8 cellular contexts compared by ENCODE assay signal in the genomic region with DNA sequence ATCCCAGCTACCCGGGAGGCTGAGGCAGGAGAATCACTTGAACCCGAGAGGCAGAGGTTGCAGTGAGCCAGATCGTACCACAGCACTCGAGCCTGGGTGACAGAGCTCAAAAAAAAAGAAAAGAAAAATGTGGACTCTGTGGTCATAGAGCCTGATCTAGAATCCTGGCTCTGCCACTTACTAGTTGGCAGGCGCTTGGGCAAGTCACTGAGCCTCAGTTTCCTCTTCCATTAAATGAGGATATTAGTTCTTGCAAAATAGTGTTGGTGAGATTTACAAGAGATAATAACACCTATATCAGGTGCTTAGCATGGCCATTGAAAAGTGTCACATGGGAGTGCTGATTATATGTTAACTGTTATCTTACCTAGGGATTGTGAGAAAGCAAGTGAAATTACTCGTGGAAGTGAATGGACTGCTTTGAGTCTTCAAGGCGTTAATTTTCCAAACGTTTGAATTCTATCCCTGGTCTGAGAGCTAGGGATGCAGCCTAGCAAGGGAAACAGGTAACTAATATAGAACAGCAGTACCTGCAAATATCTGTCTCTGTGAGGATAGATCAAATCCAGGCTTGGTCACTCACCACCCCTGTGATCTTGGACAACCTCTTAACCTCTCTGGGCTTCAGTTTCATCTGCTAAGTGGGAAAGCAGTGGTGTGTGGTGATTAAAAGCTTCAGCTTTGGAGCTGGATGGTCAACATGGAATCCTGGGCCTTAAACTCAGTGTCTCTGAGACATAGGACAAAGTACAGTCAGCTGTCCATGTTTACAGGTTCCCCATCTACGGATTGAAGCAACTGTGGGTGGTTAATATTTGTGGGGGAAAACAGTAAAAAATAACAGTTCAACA. TPM values are rescaled to one million over a fixed set of nuclear protein-coding genes. Genes with fewer than 3 reads are reported as not detected.
DNase-seq lines count a peak whose midpoint lies in the region; ATAC-seq, FAIRE-seq and TF ChIP-seq lines count a peak whose summit lies in the region.

No MANE protein-coding gene starts in this region.

- H3K9me3 ChIP-seq in Loucy (ENCODE audit: insufficient read depth, low read depth, low read length) (no peaks in the 10 kb centered on the region), colonic mucosa (no peaks in the 10 kb centered on the region)

- no peak overlapping the region for H2AFZ ChIP-seq in Loucy (ENCODE audit: low read length)

- H3K9me3 Mint-ChIP-seq in neural crest cell = no peaks in the 10 kb centered on the region

- H3K27me3 ChIP-seq in BJ (ENCODE audit: control insufficient read depth, insufficient read depth, low read length) (no peaks in the 10 kb centered on the region), Loucy (ENCODE audit: insufficient read depth, low read length, poor library complexity, severe bottlenecking) (no peaks in the 10 kb centered on the region), colonic mucosa (no peaks in the 10 kb centered on the region)

- H3K9me2 ChIP-seq in Loucy (replicated peaks; ENCODE audit: low read depth, low read length) = no peaks in the 10 kb centered on the region

- CTCF ChIA-PET in BJ (lab: Yijun Ruan, JAX) = interaction anchor here (1.2 kb wide), 1 partner anchor 35 kb away, joined by 3 read pairs; no protein-coding TSS in a partner anchor

- intact Hi-C loops in colonic mucosa (cut with DNase I) = loop anchor here (10.0 kb wide), 1 partner anchor 45 kb away; a partner anchor contains a TSS

- H3K27ac ChIP-seq in colonic mucosa = no peak overlapping the region

- H3K4me1 Mint-ChIP-seq in neural crest cell = peaks cover 3% of the 10 kb centered on the region

- H3K4me1 ChIP-seq in Loucy (ENCODE audit: insufficient read depth, low read length, poor library complexity, severe bottlenecking) (peaks cover 24% of the 10 kb centered on the region), colonic mucosa (peaks cover 2% of the 10 kb centered on the region)

- FAIRE-seq in HTR-8/SVneo (lab: Jason Lieb, UNC) = no peak

- peaks cover 24% of the 10 kb centered on the region for H3K79me2 ChIP-seq in Loucy (ENCODE audit: insufficient read depth, low read length)

- POLR2A ChIA-PET in BJ (lab: Charles Lee) = no interaction called here

- peak overlapping the region; percentile 76 for H3K27ac Mint-ChIP-seq in neural crest cell (ENCODE audit: unreplicated experiment)

- ATAC-seq in HG03342 (IDR thresholded peaks at IDR 0.05; ENCODE audit: unreplicated experiment) = no peak

- H3K36me3 ChIP-seq in BJ (ENCODE audit: control insufficient read depth, insufficient read depth, low read length) = no peaks in the 10 kb centered on the region
- no peaks in the 10 kb centered on the region for H3K36me3 ChIP-seq in Loucy (ENCODE audit: insufficient read depth, low read length)
- H3K36me3 ChIP-seq in colonic mucosa = no peaks in the 10 kb centered on the region

- H3K36me3 Mint-ChIP-seq in neural crest cell (ENCODE audit: low read depth) = no peaks in the 10 kb centered on the region

- no peaks in the 10 kb centered on the region for H3F3A ChIP-seq in Loucy (ENCODE audit: low read depth)

- peaks cover 9% of the 10 kb centered on the region for H3K27me3 Mint-ChIP-seq in neural crest cell (ENCODE audit: low read depth)

- H3K4me3 Mint-ChIP-seq in neural crest cell = peak overlapping the region; percentile 94

- H3K9ac ChIP-seq in Loucy (ENCODE audit: low read depth, low read length, poor library complexity, severe bottlenecking) (peak overlapping the region; percentile 92), colonic mucosa (ENCODE audit: low read depth in 2 of 2, low read length in 2 of 2) (peak overlapping the region; percentile 78 to 79)

- H3K4me3 ChIP-seq in BJ (ENCODE audit: low read depth, low read length) (peak overlapping the region; percentile 95), Loucy (ENCODE audit: low read length, poor library complexity, severe bottlenecking) (peak overlapping the region; percentile 90), colonic mucosa (peak overlapping the region; percentile 80)

- DNase-seq in BJ (ENCODE audit: low read depth) (no peak), colonic mucosa (no peak), neural crest cell (ENCODE audit: low read depth, low spot score) (no peak), hypothalamus (lab: John Stamatoyannopoulos, UW) (no peak), NCI-H1417 (lab: John Stamatoyannopoulos, UW) (no peak), HTR-8/SVneo (ENCODE audit: insufficient read length, low spot score) (no peak)

- no peak for TF ChIP-seq CTCF in BJ (IDR thresholded peaks at IDR 0.05; ENCODE audit: insufficient read depth, low read depth, low read length)
- TF ChIP-seq CTCF in Loucy (conservative IDR thresholded peaks at IDR 0.05; ENCODE audit: low read length) = no peak
- no peak for TF ChIP-seq CTCF in colonic mucosa (IDR thresholded peaks at IDR 0.05)
- no peak for TF ChIP-seq CTCF in neural crest cell (conservative IDR thresholded peaks at IDR 0.05)

- no peaks in the 10 kb centered on the region for H4K20me1 ChIP-seq in Loucy (ENCODE audit: insufficient read depth, low read length, poor library complexity, severe bottlenecking)

- H3K4me2 ChIP-seq in Loucy (ENCODE audit: low read depth, low read length, poor library complexity, severe bottlenecking) = peak overlapping the region; percentile 95

RNA-seq across cellular contexts. Expression of a gene that starts 1.0 kb away (rescaled TPM):
- 31.7 and 34.3 TPM in 2 replicates for polyA plus RNA-seq in BJ (2011; rRNA removed)
- polyA minus RNA-seq in BJ (2011; rRNA and poly(A)+ RNA removed) = 27.5 and 61.5 TPM in 2 replicates
- total RNA-seq in colonic mucosa (10 to 100 TPM; 37.6 to 58.2 TPM), neural crest cell (30.4 and 32.6 TPM in 2 replicates)

RNA-seq across cellular contexts. Expression of a gene that starts 44.2 kb away (rescaled TPM):
- 17.3 and 25.4 TPM in 2 replicates for polyA plus RNA-seq in BJ (2011; rRNA removed)
- 12.8 and 26.1 TPM in 2 replicates for polyA minus RNA-seq in BJ (2011; rRNA and poly(A)+ RNA removed)
- total RNA-seq in colonic mucosa = 10 to 100 TPM; 74.8 to 80.0 TPM
- 11.2 and 12.8 TPM in 2 replicates for total RNA-seq in neural crest cell
